ENCODE assay signal across 24 cellular contexts in the genomic region with DNA sequence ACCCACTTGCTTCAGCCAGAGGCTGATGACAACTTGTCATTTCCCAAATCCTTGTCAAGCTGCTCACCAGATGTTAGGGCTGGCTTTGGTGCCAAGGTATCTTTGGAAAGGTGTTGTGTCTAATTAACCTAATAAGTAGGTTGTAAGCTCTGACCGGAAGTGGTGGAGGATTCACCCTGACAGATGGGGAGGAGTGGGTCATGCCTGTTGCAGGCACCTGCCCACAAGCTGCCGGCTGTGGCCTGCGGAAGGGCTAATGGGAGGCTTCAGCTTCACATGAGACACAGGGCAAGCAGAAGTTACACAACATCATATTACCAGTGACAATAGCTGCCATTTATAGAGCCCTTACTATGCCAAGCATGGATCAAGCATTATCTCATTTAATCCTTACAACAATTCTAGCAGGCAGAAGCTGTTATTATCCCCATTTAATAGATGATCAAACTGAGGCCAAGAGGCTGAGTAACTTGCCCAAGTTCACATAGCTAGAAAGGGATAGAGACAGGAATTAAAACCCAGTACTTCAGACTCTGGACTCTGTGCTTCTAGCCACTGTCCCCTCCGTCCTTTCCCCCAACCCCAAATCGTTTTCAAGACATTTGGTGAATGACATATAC.
DNase-seq lines count a peak whose midpoint lies in the region; TF ChIP-seq lines count a peak whose summit lies in the region.
"Had no signal": no experiment of that assay in that cellular context is flagged by ENCODE, and none has a peak within 500 bp of the region (broad histone marks: within the 10 kb centered on the region; RNA-seq: fewer than 3 reads in every experiment).

No MANE protein-coding gene starts in this region.

- H3K27ac ChIP-seq in WERI-Rb-1 (no peak overlapping the region), transverse colon (no peak overlapping the region)
- H3K27ac ChIP-seq: hepatocyte, KMS-11, psoas muscle, tibial nerve had no signal

- H3K27me3 ChIP-seq in WERI-Rb-1 (ENCODE audit: insufficient read depth, low read depth, severe bottlenecking) (no peaks in the 10 kb centered on the region), transverse colon (no peaks in the 10 kb centered on the region)
- H3K27me3 ChIP-seq: hepatocyte, tibial nerve had no signal

- no peaks in the 10 kb centered on the region for H3K4me1 ChIP-seq in transverse colon
- H3K4me1 ChIP-seq: Caco-2, psoas muscle, tibial nerve had no signal

- no peak overlapping the region for H3K4me3 ChIP-seq in WERI-Rb-1 (ENCODE audit: low read depth, low read length)
- H3K4me3 ChIP-seq in transverse colon = no peak overlapping the region
- H3K4me3 ChIP-seq: hepatocyte, psoas muscle, tibial nerve had no signal

- no peak for TF ChIP-seq EP300 in transverse colon (IDR thresholded peaks at IDR 0.05; ENCODE audit: low read depth)

- in situ Hi-C loops in transverse colon (cut with MboI; ENCODE audit: low pct_ligation_motif_present in 1 of 4, low pct_unique_long_range_greater_than_20kb in 1 of 4, low sequenced_read_pairs in 3 of 4) = no loop called here

- H3K27ac Mint-ChIP-seq in activated T-cell treated with anti-CD3 and anti-CD28 coated beads, Interleukin-2, amount 50 U/mL, for 24 hours = no peak overlapping the region
- H3K27ac Mint-ChIP-seq in nephron progenitor cell = no peak overlapping the region
- H3K27ac Mint-ChIP-seq: stimulated activated naive CD8-positive, alpha-beta T cell treated with anti-CD3 and anti-CD28 coated beads, Interleukin-15, amount 100 ng/mL, for 72 hours had no signal

- 82 to 94% methylated on average over 2 to 5 of the region's 5 CpGs for WGBS in transverse colon (ENCODE audit: low coverage in 1 of 2), 2 donors

- H3K4me3 Mint-ChIP-seq in activated T-cell treated with anti-CD3 and anti-CD28 coated beads, Interleukin-2, amount 50 U/mL, for 24 hours = no peak overlapping the region
- no peak overlapping the region for H3K4me3 Mint-ChIP-seq in nephron progenitor cell
- H3K4me3 Mint-ChIP-seq: stimulated activated naive CD8-positive, alpha-beta T cell treated with anti-CD3 and anti-CD28 coated beads, Interleukin-15, amount 100 ng/mL, for 72 hours had no signal

- no peaks in the 10 kb centered on the region for H3K36me3 Mint-ChIP-seq in activated T-cell treated with anti-CD3 and anti-CD28 coated beads, Interleukin-2, amount 50 U/mL, for 24 hours (ENCODE audit: low read depth)
- H3K36me3 Mint-ChIP-seq in nephron progenitor cell (ENCODE audit: low read depth) = no peaks in the 10 kb centered on the region

- H3K36me3 ChIP-seq in WERI-Rb-1 (no peaks in the 10 kb centered on the region), transverse colon (no peaks in the 10 kb centered on the region)
- H3K36me3 ChIP-seq: tibial nerve had no signal

- peaks cover 14% of the 10 kb centered on the region for H3K4me1 Mint-ChIP-seq in activated T-cell treated with anti-CD3 and anti-CD28 coated beads, Interleukin-2, amount 50 U/mL, for 24 hours (ENCODE audit: low read depth)
- peaks cover 24% of the 10 kb centered on the region for H3K4me1 Mint-ChIP-seq in nephron progenitor cell

- no peak for TF ChIP-seq POLR2A in transverse colon (IDR thresholded peaks at IDR 0.05)

- intact Hi-C loops in transverse colon (cut with DNase I; ENCODE audit: low total_unique reads) = no loop called here

- no peaks in the 10 kb centered on the region for H3K9me3 Mint-ChIP-seq in activated T-cell treated with anti-CD3 and anti-CD28 coated beads, Interleukin-2, amount 50 U/mL, for 24 hours
- H3K9me3 Mint-ChIP-seq in nephron progenitor cell = no peaks in the 10 kb centered on the region
- H3K9me3 Mint-ChIP-seq: stimulated activated naive CD8-positive, alpha-beta T cell treated with anti-CD3 and anti-CD28 coated beads, Interleukin-15, amount 100 ng/mL, for 72 hours had no signal

- H3K27me3 Mint-ChIP-seq in activated T-cell treated with anti-CD3 and anti-CD28 coated beads, Interleukin-2, amount 50 U/mL, for 24 hours = no peaks in the 10 kb centered on the region
- peaks cover 4% of the 10 kb centered on the region for H3K27me3 Mint-ChIP-seq in nephron progenitor cell (ENCODE audit: low read depth, poor library complexity)
- H3K27me3 Mint-ChIP-seq: stimulated activated naive CD8-positive, alpha-beta T cell treated with anti-CD3 and anti-CD28 coated beads, Interleukin-15, amount 100 ng/mL, for 72 hours had no signal

- peak; percentile 8 for DNase-seq in activated T-cell treated with anti-CD3 and anti-CD28 coated beads, Interleukin-2, amount 50 U/mL, for 24 hours
- no peak for DNase-seq in activated T-cell treated with anti-CD3 and anti-CD28 coated beads, Interleukin-2, amount 50 U/mL, for 48 hours
- DNase-seq in MV-4-11 (lab: John Stamatoyannopoulos, UW) (peak; percentile 90), WERI-Rb-1 (peak; percentile 70), transverse colon (peak; percentile 4), nephron progenitor cell (no peak), putamen (ENCODE audit: low spot score) (no peak)
- no peak for DNase-seq in activated CD4-positive, CD25-positive, alpha-beta regulatory T cell treated with anti-CD3 and anti-CD28 coated beads, Interleukin-2, amount 50 U/mL, for 72 hours
- DNase-seq: activated naive CD4-positive, alpha-beta T cell; dermis blood vessel endothelial cell; EL; HCEC 1CT; NCI-H1092 treated with DMSO at 0.1 percent for 48 hours; NCI-H2107; NCI-H526 treated with DMSO at 0.1 percent for 48 hours; SK-N-SH; stimulated activated CD4-positive, alpha-beta T cell treated with anti-CD3 and anti-CD28 coated beads, Interleukin-4, amount 100 ng/mL, for 24 hours; stimulated activated naive CD8-positive, alpha-beta T cell treated with anti-CD3 and anti-CD28 coated beads, Interleukin-15, amount 100 ng/mL, for 72 hours; T1000 had no signal

- H3K9me3 ChIP-seq in WERI-Rb-1 (ENCODE audit: severe bottlenecking) (peaks cover 7% of the 10 kb centered on the region), transverse colon (no peaks in the 10 kb centered on the region)
- H3K9me3 ChIP-seq: Caco-2, psoas muscle, SK-N-SH had no signal

- no peak for TF ChIP-seq CTCF in WERI-Rb-1 (IDR thresholded peaks at IDR 0.05; ENCODE audit: low read depth, low read length)
- no peak for TF ChIP-seq CTCF in transverse colon (IDR thresholded peaks at IDR 0.05)
- no peak for TF ChIP-seq CTCF in nephron progenitor cell (IDR thresholded peaks at IDR 0.05)

Comparison
In these comparisons a context has a peak if more than half of its experiments do, and no peak if none do; other contexts are left out.
1. DNase-seq: peak in activated T-cell treated with anti-CD3 and anti-CD28 coated beads, Interleukin-2, amount 50 U/mL, for 24 hours (single experiment), MV-4-11 (single experiment), WERI-Rb-1 (single experiment) and transverse colon (single experiment); none in activated T-cell treated with anti-CD3 and anti-CD28 coated beads, Interleukin-2, amount 50 U/mL, for 48 hours (0 of 2), activated CD4-positive, CD25-positive, alpha-beta regulatory T cell treated with anti-CD3 and anti-CD28 coated beads, Interleukin-2, amount 50 U/mL, for 72 hours (single experiment), nephron progenitor cell (single experiment) and putamen (single experiment).